Comparison of ENCODE assay signal across 30 cellular contexts in the genomic region with DNA sequence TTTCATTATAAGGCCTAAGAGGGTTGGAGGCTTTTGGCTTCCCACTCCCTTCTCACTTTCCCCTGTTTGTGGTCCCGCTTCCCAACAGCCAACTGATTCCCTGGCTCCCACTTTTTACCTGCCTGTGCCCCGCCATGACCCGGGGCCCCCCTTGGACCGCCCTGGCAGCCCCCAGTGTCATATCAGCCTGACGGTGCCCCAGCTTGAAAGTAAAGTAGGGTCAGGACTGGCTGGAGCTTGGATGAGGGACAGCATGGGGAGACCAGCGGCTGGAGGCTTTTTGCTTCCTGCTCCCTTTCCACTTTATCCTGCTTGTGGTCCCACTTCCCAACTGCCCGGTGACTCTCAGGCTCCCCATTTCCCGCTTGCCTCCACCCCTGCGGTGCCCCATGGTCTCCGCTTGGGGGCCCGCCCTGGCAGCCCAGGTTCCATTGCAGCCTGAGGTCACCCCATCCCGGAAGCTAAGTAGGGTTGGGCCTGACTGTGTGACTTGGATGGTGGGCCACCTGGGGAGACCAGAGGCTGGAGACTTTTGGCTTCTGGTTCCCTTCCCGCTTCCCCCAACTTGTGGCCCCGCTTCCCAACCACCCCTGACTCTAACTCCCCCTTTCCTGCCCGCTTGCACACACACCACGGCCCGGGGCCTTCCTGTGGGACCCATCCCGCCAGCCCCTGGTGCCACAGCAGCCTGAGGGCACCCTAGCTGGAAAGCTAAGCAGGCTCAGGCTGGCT.
A peak's percentile ranks its signal among the peaks of the same experiment; 100 is the strongest.
DNase-seq lines count a peak whose midpoint lies in the region; ATAC-seq, FAIRE-seq and TF ChIP-seq lines count a peak whose summit lies in the region.
"Had no signal": no experiment of that assay in that cellular context is flagged by ENCODE, and none has a peak within 500 bp of the region (broad histone marks: within the 10 kb centered on the region; RNA-seq: fewer than 3 reads in every experiment).

No MANE protein-coding gene starts in this region.

- no peak for TF ChIP-seq CTCF in chondrocyte (IDR thresholded peaks at IDR 0.05)
- no peak for TF ChIP-seq CTCF in kidney (IDR thresholded peaks at IDR 0.05; ENCODE audit: borderline replicate concordance, extremely low read depth, insufficient read depth)

- no peak for FAIRE-seq in GM12892 (lab: Jason Lieb, UNC)
- no peak for FAIRE-seq in kidney (lab: Jason Lieb, UNC)
- FAIRE-seq: GM18507, HTR-8/SVneo, K562 had no signal

- no peak for TF ChIP-seq POLR2A in GM12892 (IDR thresholded peaks at IDR 0.05; ENCODE audit: low read depth, low read length)

- no peaks in the 10 kb centered on the region for H3K27me3 Mint-ChIP-seq in chondrocyte (ENCODE audit: low read depth)
- H3K27me3 Mint-ChIP-seq: CD4-positive, alpha-beta memory T cell had no signal

- 67 to 73% methylated on average over 18 of the region's 18 CpGs for WGBS in aorta, 2 donors

- intact Hi-C loops in kidney (cut with DNase I) = no loop called here
- intact Hi-C loops in aorta (cut with DNase I) = loop anchor here in 1 of 2 donors (1.0 kb wide), 1 partner anchor 10 kb away; no protein-coding TSS in a partner anchor

- H3K4me1 ChIP-seq in kidney (ENCODE audit: control insufficient read depth in 1 of 2, insufficient read depth in 1 of 2, low read depth in 1 of 2, low read length in 2 of 2) = no peaks in the 10 kb centered on the region
- no peaks in the 10 kb centered on the region for H3K4me1 ChIP-seq in aorta (ENCODE audit: control insufficient read depth in 1 of 2, insufficient read depth in 2 of 2, low read length in 2 of 2)
- H3K4me1 ChIP-seq: Caco-2, SJCRH30 had no signal

- no peaks in the 10 kb centered on the region for H3K27me3 ChIP-seq in aorta (ENCODE audit: control insufficient read depth in 1 of 2, insufficient read depth in 2 of 2, low read length in 1 of 2)
- H3K27me3 ChIP-seq: SJCRH30 had no signal

- DNase-seq in GM12892 (ENCODE audit: insufficient read length) (peak; percentile 5), chondrocyte (ENCODE audit: low spot score) (peak; percentile 76), kidney (peak; percentile 60), aorta (no peak), KBM-7 (no peak), substantia nigra (lab: John Stamatoyannopoulos, UW) (no peak)
- DNase-seq: C1 segment of cervical spinal cord; Caco-2; CD4-positive, alpha-beta memory T cell; DMS 273 treated with DMSO at 0.1 percent for 48 hours; DMS79; EL; GDM1; GOT3; HCEC 1CT; MV-4-11; NCI-H1105 treated with DMSO at 0.1 percent for 48 hours; NCI-H146; NCI-H1930; NCI-H2107; NCI-H524; NCI-H748 treated with DMSO at 0.1 percent for 48 hours; PC-3; SJCRH30 had no signal

- in situ Hi-C loops in KBM-7 (cut with MboI; ENCODE audit: low pct_unique_long_range_greater_than_20kb, low sequenced_read_pairs) = no loop called here

- peak; percentile 8 for ATAC-seq in aorta (ENCODE audit: low FRiP score)
- ATAC-seq in GM21723 (IDR thresholded peaks at IDR 0.05; ENCODE audit: unreplicated experiment) = no peak
- ATAC-seq: K562, PC-3, Right ventricle myocardium inferior, SK-N-SH treated with all-trans-retinoic acid at 6 μM for 48 hours had no signal

- H3K27ac ChIP-seq in kidney (ENCODE audit: low read depth in 2 of 2, low read length in 2 of 2) (no peak overlapping the region), aorta (ENCODE audit: low read depth in 1 of 2, low read length in 2 of 2) (no peak overlapping the region), substantia nigra (ENCODE audit: low read depth, low read length, poor library complexity, severe bottlenecking) (no peak overlapping the region)
- H3K27ac ChIP-seq: SJCRH30 had no signal

- no peak overlapping the region for H3K4me3 Mint-ChIP-seq in chondrocyte (ENCODE audit: unreplicated experiment)
- H3K4me3 Mint-ChIP-seq: CD4-positive, alpha-beta memory T cell had no signal

- no peaks in the 10 kb centered on the region for H3K4me1 Mint-ChIP-seq in chondrocyte (ENCODE audit: low read depth)
- H3K4me1 Mint-ChIP-seq: CD4-positive, alpha-beta memory T cell had no signal

- no peak overlapping the region for H3K27ac Mint-ChIP-seq in chondrocyte (ENCODE audit: unreplicated experiment)
- H3K27ac Mint-ChIP-seq: CD4-positive, alpha-beta memory T cell had no signal

- peaks cover 2 to 8% of the 10 kb centered on the region in 2 donors for H3K9me3 ChIP-seq in kidney (ENCODE audit: control insufficient read depth in 1 of 2, low read length in 2 of 2)
- H3K9me3 ChIP-seq in aorta (ENCODE audit: control insufficient read depth, low read length) = no peaks in the 10 kb centered on the region
- H3K9me3 ChIP-seq: Caco-2, SJCRH30 had no signal

- peaks cover 66% of the 10 kb centered on the region for H3K9me3 Mint-ChIP-seq in chondrocyte (ENCODE audit: low read depth)

- H3K4me3 ChIP-seq in kidney (ENCODE audit: low read length in 2 of 2) (no peak overlapping the region), aorta (ENCODE audit: low read length in 2 of 2) (no peak overlapping the region)
- H3K4me3 ChIP-seq: K562, SJCRH30 had no signal

- no peaks in the 10 kb centered on the region for H3K36me3 Mint-ChIP-seq in chondrocyte (ENCODE audit: low read depth)
- H3K36me3 Mint-ChIP-seq: CD4-positive, alpha-beta memory T cell had no signal

- H3K36me3 ChIP-seq in kidney (ENCODE audit: control insufficient read depth in 1 of 2, insufficient read depth in 2 of 2, low read length in 2 of 2) = no peaks in the 10 kb centered on the region
- no peaks in the 10 kb centered on the region for H3K36me3 ChIP-seq in aorta (ENCODE audit: control insufficient read depth in 1 of 2, insufficient read depth in 2 of 2, low read length in 1 of 2)
- H3K36me3 ChIP-seq: SJCRH30 had no signal

- no peak overlapping the region for H3K9ac ChIP-seq in kidney (ENCODE audit: low read length in 2 of 2)

Comparison
In these comparisons a context has a peak if more than half of its experiments do, and no peak if none do; other contexts are left out.
1. DNase-seq: peak in GM12892 (single experiment), chondrocyte (single experiment) and kidney (single experiment); none in aorta (0 of 2), KBM-7 (single experiment) and substantia nigra (0 of 49).